25 cellular contexts compared by ENCODE assay signal in the genomic region with DNA sequence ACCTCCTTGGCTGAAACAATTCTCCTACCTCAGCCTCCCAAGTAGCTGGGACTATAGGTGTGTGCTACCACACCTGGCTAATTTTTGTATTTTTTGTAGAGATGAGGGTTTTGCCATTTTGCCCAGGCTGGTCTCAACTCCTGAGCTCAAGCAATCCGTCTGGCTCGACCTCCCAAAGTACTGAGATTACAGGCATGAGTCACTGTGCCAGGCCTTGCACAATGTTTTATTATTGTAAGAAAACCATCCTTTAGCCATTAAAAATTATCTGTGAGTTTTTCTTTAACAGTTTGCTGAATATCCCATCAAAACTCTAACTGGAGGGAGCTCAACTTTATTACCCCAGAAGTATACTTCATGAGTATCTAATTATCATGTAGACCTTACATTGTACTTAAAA.
DNase-seq lines count a peak whose midpoint lies in the region; ATAC-seq and TF ChIP-seq lines count a peak whose summit lies in the region.
"Had no signal": no experiment of that assay in that cellular context is flagged by ENCODE, and none has a peak within 500 bp of the region (broad histone marks: within the 10 kb centered on the region; RNA-seq: fewer than 3 reads in every experiment).

No MANE protein-coding gene starts in this region.

- H3K27me3 ChIP-seq in MG63: no peaks in the 10 kb centered on the region
- H3K27me3 ChIP-seq in upper lobe of right lung: no peaks in the 10 kb centered on the region
- H3K27me3 ChIP-seq in mesendoderm (ENCODE audit: insufficient read depth, low read length, poor library complexity): no peaks in the 10 kb centered on the region
- H3K27me3 ChIP-seq in neural progenitor cell: no peaks in the 10 kb centered on the region
- H3K27me3 ChIP-seq: ascending aorta, suprapubic skin had no signal

- no peak overlapping the region for H4K8ac ChIP-seq in mesendoderm (ENCODE audit: low read depth, low read length)

- H3K27ac ChIP-seq in upper lobe of right lung (no peak overlapping the region), mesendoderm (ENCODE audit: low read depth, low read length) (no peak overlapping the region), neural progenitor cell (no peak overlapping the region)
- H3K27ac ChIP-seq: ascending aorta, suprapubic skin, uterus had no signal

- H3K4me1 Mint-ChIP-seq in activated T-helper 17 cell treated with anti-CD3 and anti-CD28 coated beads, Interleukin-2, amount 50 U/mL, for 72 hours: no peaks in the 10 kb centered on the region
- H3K4me1 Mint-ChIP-seq in neural progenitor cell: peaks cover 2% of the 10 kb centered on the region
- H3K4me1 Mint-ChIP-seq: CD4-positive, CD25-positive, alpha-beta regulatory T cell; immature natural killer cell; neural crest cell; stimulated activated effector memory CD8-positive, alpha-beta T cell treated with anti-CD3 and anti-CD28 coated beads, Interleukin-12 subunit alpha, Interleukin-12 subunit beta, amount 100 ng/mL, for 72 hours had no signal

- H3K23ac ChIP-seq in mesendoderm (ENCODE audit: low read length): no peak overlapping the region

- H4K5ac ChIP-seq in mesendoderm (ENCODE audit: low read length): no peak overlapping the region

- H3K79me2 ChIP-seq in mesendoderm (ENCODE audit: control insufficient read depth, insufficient read depth, low read length): no peaks in the 10 kb centered on the region
- H3K79me2 ChIP-seq in neural progenitor cell (ENCODE audit: low read depth): no peaks in the 10 kb centered on the region

- no peak overlapping the region for H2BK15ac ChIP-seq in mesendoderm (replicated peaks; ENCODE audit: low read depth)

- no peaks in the 10 kb centered on the region for H3F3A ChIP-seq in neural progenitor cell (ENCODE audit: low read depth)

- H3K36me3 Mint-ChIP-seq in activated T-helper 17 cell treated with anti-CD3 and anti-CD28 coated beads, Interleukin-2, amount 50 U/mL, for 72 hours (ENCODE audit: low read depth): no peaks in the 10 kb centered on the region
- H3K36me3 Mint-ChIP-seq in neural progenitor cell: no peaks in the 10 kb centered on the region
- H3K36me3 Mint-ChIP-seq: CD4-positive, CD25-positive, alpha-beta regulatory T cell; immature natural killer cell; stimulated activated effector memory CD8-positive, alpha-beta T cell treated with anti-CD3 and anti-CD28 coated beads, Interleukin-12 subunit alpha, Interleukin-12 subunit beta, amount 100 ng/mL, for 72 hours had no signal

- DNase-seq in ACHN: peak; percentile 1
- DNase-seq in MG63: peak; percentile 8
- DNase-seq in brain pericyte (ENCODE audit: low read depth, low spot score): peak; percentile 0
- peak; percentile 19 for DNase-seq in glomerular visceral epithelial cell (ENCODE audit: extremely low spot score)
- no peak for DNase-seq in upper lobe of right lung
- DNase-seq in mesendoderm: no peak
- no peak for DNase-seq in neural progenitor cell (ENCODE audit: low spot score)
- DNase-seq: activated CD8-positive, alpha-beta memory T cell treated with anti-CD3 and anti-CD28 coated beads for 24 hours; activated naive CD4-positive, alpha-beta T cell treated with anti-CD3 and anti-CD28 coated beads for 36 hours; activated T-cell treated with anti-CD3 and anti-CD28 coated beads, Interleukin-2, amount 50 U/mL, for 24 hours; CD4-positive, CD25-positive, alpha-beta regulatory T cell; HFFc6; immature natural killer cell; NCI-H1092; NCI-H2029; NCI-H2227 treated with DMSO at 0.1 percent for 48 hours; NCI-H82; stimulated activated CD4-positive, alpha-beta T cell treated with anti-CD3 and anti-CD28 coated beads, Interleukin-2, amount 100 ng/mL, for 24 hours; SW 1271; uterus had no signal

- no peak for ATAC-seq in activated T-helper 17 cell treated with anti-CD3 and anti-CD28 coated beads, Interleukin-2, amount 50 U/mL, for 72 hours (replicated peaks)
- no peak for ATAC-seq in upper lobe of right lung
- ATAC-seq: stimulated activated effector memory CD8-positive, alpha-beta T cell treated with anti-CD3 and anti-CD28 coated beads, Interleukin-12 subunit alpha, Interleukin-12 subunit beta, amount 100 ng/mL, for 72 hours had no signal

- H3K18ac ChIP-seq in mesendoderm (ENCODE audit: low read length): no peak overlapping the region

- in situ Hi-C loops in ACHN (cut with HindIII; ENCODE audit: low pct_ligation_motif_present, low pct_unique_long_range_greater_than_20kb, low sequenced_read_pairs): no loop called here

- no peak overlapping the region for H3K4me3 Mint-ChIP-seq in activated T-helper 17 cell treated with anti-CD3 and anti-CD28 coated beads, Interleukin-2, amount 50 U/mL, for 72 hours
- no peak overlapping the region for H3K4me3 Mint-ChIP-seq in neural progenitor cell
- H3K4me3 Mint-ChIP-seq: activated naive CD4-positive, alpha-beta T cell treated with anti-CD3 and anti-CD28 coated beads for 36 hours; activated T-cell treated with anti-CD3 and anti-CD28 coated beads, Interleukin-2, amount 50 U/mL, for 24 hours; CD4-positive, CD25-positive, alpha-beta regulatory T cell; HFFc6; immature natural killer cell; neural crest cell; stimulated activated effector memory CD8-positive, alpha-beta T cell treated with anti-CD3 and anti-CD28 coated beads, Interleukin-12 subunit alpha, Interleukin-12 subunit beta, amount 100 ng/mL, for 72 hours had no signal

- H3K9me3 ChIP-seq in MG63 (no peaks in the 10 kb centered on the region), upper lobe of right lung (no peaks in the 10 kb centered on the region), neural progenitor cell (ENCODE audit: low read depth) (no peaks in the 10 kb centered on the region)
- H3K9me3 ChIP-seq: ascending aorta, suprapubic skin, uterus had no signal

- H2AK5ac ChIP-seq in mesendoderm (ENCODE audit: low read length): no peak overlapping the region

- H4K20me1 ChIP-seq in neural progenitor cell (ENCODE audit: low read depth): no peaks in the 10 kb centered on the region

- H2AFZ ChIP-seq in neural progenitor cell (replicated peaks): no peak overlapping the region

- no peak overlapping the region for H2BK120ac ChIP-seq in mesendoderm (ENCODE audit: low read depth, low read length)

- H3K9ac ChIP-seq in mesendoderm (ENCODE audit: low read length) (no peak overlapping the region), neural progenitor cell (no peak overlapping the region)

- H3K9me3 Mint-ChIP-seq in activated T-helper 17 cell treated with anti-CD3 and anti-CD28 coated beads, Interleukin-2, amount 50 U/mL, for 72 hours: peaks cover 14% of the 10 kb centered on the region
- peaks cover 7% of the 10 kb centered on the region for H3K9me3 Mint-ChIP-seq in neural progenitor cell

- H3K79me1 ChIP-seq in mesendoderm (ENCODE audit: low read length): no peaks in the 10 kb centered on the region

- H3K36me3 ChIP-seq in MG63 (no peaks in the 10 kb centered on the region), upper lobe of right lung (no peaks in the 10 kb centered on the region), mesendoderm (ENCODE audit: control insufficient read depth, insufficient read depth, low read length) (no peaks in the 10 kb centered on the region), neural progenitor cell (no peaks in the 10 kb centered on the region)
- H3K36me3 ChIP-seq: ascending aorta, suprapubic skin, uterus had no signal

- no peak overlapping the region for H3K4ac ChIP-seq in mesendoderm (ENCODE audit: low read depth, low read length)

- H2BK5ac ChIP-seq in mesendoderm (ENCODE audit: low read length): no peak overlapping the region

- H3K4me1 ChIP-seq in upper lobe of right lung (no peaks in the 10 kb centered on the region), mesendoderm (ENCODE audit: control insufficient read depth, low read depth, low read length) (no peaks in the 10 kb centered on the region), neural progenitor cell (no peaks in the 10 kb centered on the region)
- H3K4me1 ChIP-seq: ascending aorta, suprapubic skin, uterus had no signal

- intact Hi-C loops in upper lobe of right lung (cut with DNase I): no loop called here

- H3K27me3 Mint-ChIP-seq in activated T-helper 17 cell treated with anti-CD3 and anti-CD28 coated beads, Interleukin-2, amount 50 U/mL, for 72 hours: no peaks in the 10 kb centered on the region
- no peaks in the 10 kb centered on the region for H3K27me3 Mint-ChIP-seq in neural progenitor cell (ENCODE audit: insufficient read depth, low read depth)
- H3K27me3 Mint-ChIP-seq: activated T-cell treated with anti-CD3 and anti-CD28 coated beads, Interleukin-2, amount 50 U/mL, for 24 hours; CD4-positive, CD25-positive, alpha-beta regulatory T cell had no signal

- H3K56ac ChIP-seq in mesendoderm (ENCODE audit: low read length): no peak overlapping the region

- no peak for TF ChIP-seq CTCF in upper lobe of right lung (IDR thresholded peaks at IDR 0.05)
- no peak for TF ChIP-seq CTCF in neural progenitor cell (IDR thresholded peaks at IDR 0.05)

- H3K4me3 ChIP-seq in MG63 (no peak overlapping the region), upper lobe of right lung (no peak overlapping the region), mesendoderm (ENCODE audit: low read length) (no peak overlapping the region), neural progenitor cell (no peak overlapping the region)
- H3K4me3 ChIP-seq: ascending aorta, suprapubic skin, uterus had no signal

- no peak overlapping the region for H3K27ac Mint-ChIP-seq in activated T-helper 17 cell treated with anti-CD3 and anti-CD28 coated beads, Interleukin-2, amount 50 U/mL, for 72 hours
- no peak overlapping the region for H3K27ac Mint-ChIP-seq in neural progenitor cell
- H3K27ac Mint-ChIP-seq: activated naive CD4-positive, alpha-beta T cell treated with anti-CD3 and anti-CD28 coated beads for 36 hours; activated T-cell treated with anti-CD3 and anti-CD28 coated beads, Interleukin-2, amount 50 U/mL, for 24 hours; CD4-positive, CD25-positive, alpha-beta regulatory T cell; HFFc6; immature natural killer cell; stimulated activated effector memory CD8-positive, alpha-beta T cell treated with anti-CD3 and anti-CD28 coated beads, Interleukin-12 subunit alpha, Interleukin-12 subunit beta, amount 100 ng/mL, for 72 hours had no signal

- H3K4me2 ChIP-seq in mesendoderm (ENCODE audit: low read length) (no peak overlapping the region), neural progenitor cell (no peak overlapping the region)

- no CpG with 5 or more reads among the region's 2 CpGs for WGBS in mesendoderm (ENCODE audit: extremely low coverage, insufficient coverage, low lambda C conversion rate)

Comparison
In these comparisons a context has a peak if more than half of its experiments do, and no peak if none do; other contexts are left out.
1. DNase-seq: peak in ACHN (single experiment), MG63 (single experiment), brain pericyte (single experiment) and glomerular visceral epithelial cell (single experiment); none in upper lobe of right lung (single experiment), mesendoderm (single experiment) and neural progenitor cell (single experiment).